Comparison of ENCODE assay signal across 13 cellular contexts in genomic region chr2:150400849-150401248, GRCh38.
"Had no signal": no experiment of that assay in that cellular context is flagged by ENCODE, and none has a peak within 500 bp of the region (broad histone marks: within the 10 kb centered on the region; RNA-seq: fewer than 3 reads in every experiment).

No MANE protein-coding gene starts in this region.

- DNase-seq: activated CD4-positive, alpha-beta T cell treated with anti-CD3 and anti-CD28 coated beads, Interleukin-2, amount 50 U/mL, for 4 hours; activated CD4-positive, CD25-positive, alpha-beta regulatory T cell; activated gamma-delta T cell; activated naive CD8-positive, alpha-beta T cell treated with anti-CD3 and anti-CD28 coated beads for 36 hours; activated T-cell treated with anti-CD3 and anti-CD28 coated beads, Interleukin-2, amount 50 U/mL, for 4 hours; brain microvascular endothelial cell; left lung; nephron progenitor cell; ovary; stimulated activated CD4-positive, alpha-beta T cell treated with anti-CD3 and anti-CD28 coated beads, Interleukin-4, amount 100 ng/mL, for 1 hour had no signal

- H3K9me3 ChIP-seq: gastroesophageal sphincter, left lung, ovary had no signal

- H3K27ac ChIP-seq: brain microvascular endothelial cell, gastroesophageal sphincter, left lung, ovary had no signal

- H3K27me3 Mint-ChIP-seq: activated naive CD8-positive, alpha-beta T cell treated with anti-CD3 and anti-CD28 coated beads for 36 hours; stimulated activated naive CD8-positive, alpha-beta T cell treated with anti-CD3 and anti-CD28 coated beads, Interleukin-15, Interleukin-2, amounts not matched to agents 100 ng/mL and 50 ng/mL, for 24 hours had no signal

- H3K9me3 Mint-ChIP-seq: stimulated activated naive CD8-positive, alpha-beta T cell treated with anti-CD3 and anti-CD28 coated beads, Interleukin-15, Interleukin-2, amounts not matched to agents 100 ng/mL and 50 ng/mL, for 24 hours had no signal

- H3K36me3 ChIP-seq: brain microvascular endothelial cell, gastroesophageal sphincter, left lung, ovary had no signal

- H3K4me3 ChIP-seq: gastroesophageal sphincter, left lung, ovary had no signal

- H3K4me3 Mint-ChIP-seq: activated naive CD8-positive, alpha-beta T cell treated with anti-CD3 and anti-CD28 coated beads for 36 hours; activated T-cell treated with anti-CD3 and anti-CD28 coated beads, Interleukin-2, amount 50 U/mL, for 4 hours; nephron progenitor cell; stimulated activated naive CD8-positive, alpha-beta T cell treated with anti-CD3 and anti-CD28 coated beads, Interleukin-15, Interleukin-2, amounts not matched to agents 100 ng/mL and 50 ng/mL, for 24 hours had no signal

- FAIRE-seq: keratinocyte had no signal

- H3K36me3 Mint-ChIP-seq: activated naive CD8-positive, alpha-beta T cell treated with anti-CD3 and anti-CD28 coated beads for 36 hours had no signal

- H3K27ac Mint-ChIP-seq: activated naive CD8-positive, alpha-beta T cell treated with anti-CD3 and anti-CD28 coated beads for 36 hours; nephron progenitor cell; stimulated activated naive CD8-positive, alpha-beta T cell treated with anti-CD3 and anti-CD28 coated beads, Interleukin-15, Interleukin-2, amounts not matched to agents 100 ng/mL and 50 ng/mL, for 24 hours had no signal

- H3K4me1 Mint-ChIP-seq: activated naive CD8-positive, alpha-beta T cell treated with anti-CD3 and anti-CD28 coated beads for 36 hours had no signal

- H3K4me1 ChIP-seq: left lung had no signal

- ATAC-seq: activated T-cell treated with anti-CD3 and anti-CD28 coated beads, Interleukin-2, amount 50 U/mL, for 4 hours; gastroesophageal sphincter; left lung had no signal

- H3K27me3 ChIP-seq: brain microvascular endothelial cell, gastroesophageal sphincter, left lung, ovary had no signal
